8 cellular contexts compared by ENCODE assay signal in genomic region chr19:45468803-45469131, GRCh38. TPM values are rescaled to one million over a fixed set of nuclear protein-coding genes. Genes with fewer than 3 reads are reported as not detected.
DNase-seq lines count a peak whose midpoint lies in the region; ATAC-seq, FAIRE-seq and TF ChIP-seq lines count a peak whose summit lies in the region.

No MANE protein-coding gene starts in this region.

- intact Hi-C loops in thyroid gland (cut with DNase I), result no loop called here

- TF ChIP-seq POLR2A in A549 (IDR thresholded peaks at IDR 0.05; ENCODE audit: low read length), result no peak; the same call in 1 of the 2 replicates
- no peak for TF ChIP-seq POLR2A in thyroid gland (IDR thresholded peaks at IDR 0.05)

- H3K9me3 ChIP-seq in A549, result no peaks in the 10 kb centered on the region
- no peaks in the 10 kb centered on the region for H3K9me3 ChIP-seq in thyroid gland

- TF ChIP-seq CTCF in A549 (IDR thresholded peaks at IDR 0.05) (no peak), brain (conservative IDR thresholded peaks at IDR 0.05) (no peak), thyroid gland (IDR thresholded peaks at IDR 0.05) (no peak)

- H3K4me1 ChIP-seq in A549, result peaks cover 24% of the 10 kb centered on the region
- peaks cover 18 to 36% of the 10 kb centered on the region in 2 donors for H3K4me1 ChIP-seq in thyroid gland

- H3K27ac ChIP-seq in A549 (peak overlapping the region; percentile 54 to 86), thyroid gland (peak overlapping the region; percentile 94 to 98 (median 95))

- peaks cover 0 to 16% (median 0%) of the 10 kb centered on the region in 5 experiments for H3K9me3 Mint-ChIP-seq in brain

- no peak for TF ChIP-seq RAD21 in A549 (conservative IDR thresholded peaks at IDR 0.05 in 1 of 2, IDR thresholded peaks at IDR 0.05 in 1 of 2)

- no peaks in the 10 kb centered on the region for H3K27me3 ChIP-seq in thyroid gland

- peak in 1 of 2 experiments; percentile 66 for DNase-seq in A549 (ENCODE audit: low read depth in 1 of 2, low spot score in 1 of 2)
- peak; percentile 24 for DNase-seq in LHCN-M2 (ENCODE audit: low read depth)
- no peak for DNase-seq in left lobe of liver (ENCODE audit: low spot score)
- no peak for DNase-seq in thyroid gland
- DNase-seq in NCI-H69 (lab: John Stamatoyannopoulos, UW), result no peak
- DNase-seq in NCI-H748 treated with DMSO at 0.1 percent for 48 hours (lab: John Stamatoyannopoulos, UW), result no peak

- H3K4me2 ChIP-seq in A549, result peak overlapping the region; percentile 96

- 1% methylated on average over 18 of the region's 19 CpGs for WGBS in A549 (ENCODE audit: missing lambda C conversion rate)
- WGBS in thyroid gland, 2 donors, result 1% methylated on average over 9 to 16 of the region's 19 CpGs

- H3K4me3 ChIP-seq in A549, result peak overlapping the region; percentile 58
- peak overlapping the region; percentile 28 to 53 (median 34) for H3K4me3 ChIP-seq in thyroid gland (replicated peaks in 1 of 3)

- peak overlapping the region; percentile 93 to 96 (median 95) for H3K4me3 Mint-ChIP-seq in brain

- CTCF ChIA-PET in A549 (lab: Yijun Ruan, JAX), result interaction anchor here (1.4 to 33.4 kb wide), 7 partner anchors 10 to 225 kb away, joined by 3 to 1883 read pairs (median 11); partner anchors contain the start of gene ERCC1

- no peaks in the 10 kb centered on the region for H3K36me3 ChIP-seq in thyroid gland

- POLR2A ChIA-PET in A549 (lab: Yijun Ruan, JAX), result interaction anchor here (0.5 to 3.5 kb wide), 15 partner anchors 9 to 290 kb away, joined by 3 to 40 read pairs (median 5); partner anchors contain the start of genes BLOC1S3, ERCC1 and TRAPPC6A

- H3K4me1 Mint-ChIP-seq in brain, result peaks cover 35% of the 10 kb centered on the region

- H3K36me3 Mint-ChIP-seq in brain, result no peaks in the 10 kb centered on the region

- no peak for TF ChIP-seq EP300 in A549 (IDR thresholded peaks at IDR 0.05)

- ATAC-seq in A549 (peak; percentile 19 to 34), GM19463 (IDR thresholded peaks at IDR 0.05; ENCODE audit: unreplicated experiment) (peak; percentile 18), left lobe of liver (peak; percentile 45)

- H3K27me3 Mint-ChIP-seq in brain, result peaks cover 70% of the 10 kb centered on the region

- no peak for FAIRE-seq in A549 (lab: Jason Lieb, UNC)

- peak overlapping the region in 3 of 5 experiments; percentile 63 to 93 (median 77) for H3K27ac Mint-ChIP-seq in brain

TF ChIP-seq in A549, 52 proteins besides CTCF, POLR2A, EP300 and RAD21:
- TF ChIP-seq FOXS1 (CRISPR knock-in tag; IDR thresholded peaks at IDR 0.05) (no peak), PHF8 (IDR thresholded peaks at IDR 0.05; ENCODE audit: borderline replicate concordance, low read depth) (no peak), ZFP36 (IDR thresholded peaks at IDR 0.05; ENCODE audit: borderline replicate concordance, partially characterized antibody) (no peak), HOXB5 (CRISPR knock-in tag; IDR thresholded peaks at IDR 0.05) (no peak), CHD2 (IDR thresholded peaks at IDR 0.05; ENCODE audit: low read length, partially characterized antibody) (peak; percentile 32), TP53 (CRISPR knock-in tag; IDR thresholded peaks at IDR 0.05) (peak; percentile 69; the same call in 1 of the 2 replicates), HOXA7 (CRISPR knock-in tag; IDR thresholded peaks at IDR 0.05) (peak; percentile 96), BHLHE40 (IDR thresholded peaks at IDR 0.05; ENCODE audit: low read depth, low read length) (no peak), KDM5A (IDR thresholded peaks at IDR 0.05) (no peak), MYC (IDR thresholded peaks at IDR 0.05; ENCODE audit: borderline replicate concordance, low read length) (peak; percentile 57; the same call in 1 of the 2 replicates), MAZ (IDR thresholded peaks at IDR 0.05; ENCODE audit: borderline replicate concordance, low read depth, low read length) (0 out of 2 replicates have a peak, but pooled peaks have one; percentile 39), CHD4 (IDR thresholded peaks at IDR 0.05; ENCODE audit: borderline replicate concordance) (no peak), HMGXB4 (CRISPR knock-in tag; IDR thresholded peaks at IDR 0.05; ENCODE audit: borderline replicate concordance) (peak; percentile 44; the same call in 1 of the 2 replicates), FOSL2 (IDR thresholded peaks at IDR 0.05) (no peak), FOSL2 (CRISPR knock-in tag; IDR thresholded peaks at IDR 0.05) (no peak), ATOH8 (CRISPR knock-in tag; IDR thresholded peaks at IDR 0.05; ENCODE audit: low read depth) (peak; percentile 56; the same call in 1 of the 2 replicates), CEBPB (IDR thresholded peaks at IDR 0.05) (no peak)

RNA-seq across cellular contexts. Expression of gene FOSB, which starts 1.0 kb away (rescaled TPM):
- 27.9 and 48.8 TPM in 2 replicates for polyA plus RNA-seq in A549 (2011; rRNA removed)
- 90.2 and 102 TPM in 2 replicates for polyA plus RNA-seq in A549 (2012; cell fraction: cytosol; rRNA removed)
- polyA plus RNA-seq in A549 (2012; cell fraction: nucleus; rRNA removed), result 424 and 553 TPM in 2 replicates
- polyA plus RNA-seq in A549 (2017; fragmentation: RNase III; extraction: RNeasy Plus Mini Kit Qiagen cat#74134 plus additional on column Dnase treatment), result 0.57 to 0.65 TPM (median 0.58 TPM) in 3 replicates
- 82.7 and 141 TPM in 2 replicates for polyA minus RNA-seq in A549 (2011; rRNA and poly(A)+ RNA removed)
- 0.32 and 0.34 TPM in 2 replicates for total RNA-seq in LHCN-M2 (2014; rRNA removed)
- polyA plus RNA-seq in LHCN-M2 (2012), result 0.24 TPM
- polyA plus RNA-seq in brain (ENCODE audit: insufficient read depth, low read depth, low replicate concordance), result 0.92 TPM
- total RNA-seq in left lobe of liver, result 0.35 TPM
- 1 to 10 TPM; 1.6 to 3.3 (median 2.4) TPM for total RNA-seq in thyroid gland

RNA-seq across cellular contexts. Expression of gene RTN2, which starts 28.1 kb away (rescaled TPM):
- polyA plus RNA-seq in A549 (2011; rRNA removed) (4.7 and 5.3 TPM in 2 replicates), A549 (2017; fragmentation: RNase III; extraction: RNeasy Plus Mini Kit Qiagen cat#74134 plus additional on column Dnase treatment) (6.3 to 9.0 TPM (median 8.1 TPM) in 3 replicates), brain (ENCODE audit: insufficient read depth, low read depth, low replicate concordance) (64.4 TPM)
- 4.7 and 7.4 TPM in 2 replicates for polyA plus RNA-seq in A549 (2012; cell fraction: cytosol; rRNA removed)
- 5.4 and 5.8 TPM in 2 replicates for polyA plus RNA-seq in A549 (2012; cell fraction: nucleus; rRNA removed)
- 6.7 and 10.8 TPM in 2 replicates for polyA minus RNA-seq in A549 (2011; rRNA and poly(A)+ RNA removed)
- total RNA-seq in LHCN-M2 (2014; rRNA removed) (22.9 and 39.7 TPM in 2 replicates), left lobe of liver (3.0 TPM), thyroid gland (1 to 10 TPM; 1.8 to 7.3 (median 4.6) TPM)
- 39.6 TPM for polyA plus RNA-seq in LHCN-M2 (2012)

RNA-seq across cellular contexts. Expression of gene PPM1N, which starts 29.5 kb away (rescaled TPM):
- polyA plus RNA-seq in A549 (2011; rRNA removed), result 9.2 and 9.8 TPM in 2 replicates
- polyA plus RNA-seq in A549 (2012; cell fraction: cytosol; rRNA removed), result 8.9 and 11.1 TPM in 2 replicates
- polyA plus RNA-seq in A549 (2012; cell fraction: nucleus; rRNA removed), result 6.6 TPM in 2 replicates
- polyA plus RNA-seq in A549 (2017; fragmentation: RNase III; extraction: RNeasy Plus Mini Kit Qiagen cat#74134 plus additional on column Dnase treatment), result 6.6 to 11.2 TPM (median 10.5 TPM) in 3 replicates
- 1.2 and 1.5 TPM in 2 replicates for polyA minus RNA-seq in A549 (2011; rRNA and poly(A)+ RNA removed)
- total RNA-seq in LHCN-M2 (2014; rRNA removed), result 1.7 and 2.4 TPM in 2 replicates
- 0.95 TPM for polyA plus RNA-seq in LHCN-M2 (2012)
- polyA plus RNA-seq in brain (ENCODE audit: insufficient read depth, low read depth, low replicate concordance), result 1.8 TPM
- 0.86 TPM for total RNA-seq in left lobe of liver
- 1 to 10 TPM in 1 of 4 donors, under 1 TPM in 1, not detected in 2; 0.73 to 1.1 TPM for total RNA-seq in thyroid gland

RNA-seq across cellular contexts. Expression of gene VASP, which starts 38.5 kb away (rescaled TPM):
- polyA plus RNA-seq in A549 (2011; rRNA removed) (59.1 and 64.5 TPM in 2 replicates), A549 (2017; fragmentation: RNase III; extraction: RNeasy Plus Mini Kit Qiagen cat#74134 plus additional on column Dnase treatment) (83.8 to 94.6 TPM (median 94.3 TPM) in 3 replicates), brain (ENCODE audit: insufficient read depth, low read depth, low replicate concordance) (34.2 TPM)
- polyA plus RNA-seq in A549 (2012; cell fraction: cytosol; rRNA removed), result 58.8 and 103 TPM in 2 replicates
- polyA plus RNA-seq in A549 (2012; cell fraction: nucleus; rRNA removed), result 93.7 and 118 TPM in 2 replicates
- 72.4 and 90.8 TPM in 2 replicates for polyA minus RNA-seq in A549 (2011; rRNA and poly(A)+ RNA removed)
- total RNA-seq in LHCN-M2 (2014; rRNA removed) (102 and 127 TPM in 2 replicates), left lobe of liver (21.7 TPM), thyroid gland (10 to 100 TPM; 34.3 to 50.8 (median 45.1) TPM)
- polyA plus RNA-seq in LHCN-M2 (2012), result 73.3 TPM

RNA-seq across cellular contexts. Expression of gene ERCC1, which starts 45.0 kb away (rescaled TPM):
- polyA plus RNA-seq in A549 (2011; rRNA removed) (81.7 and 109 TPM in 2 replicates), A549 (2017; fragmentation: RNase III; extraction: RNeasy Plus Mini Kit Qiagen cat#74134 plus additional on column Dnase treatment) (89.7 to 97.6 TPM (median 93.0 TPM) in 3 replicates), brain (ENCODE audit: insufficient read depth, low read depth, low replicate concordance) (97.8 TPM)
- 165 and 195 TPM in 2 replicates for polyA plus RNA-seq in A549 (2012; cell fraction: cytosol; rRNA removed)
- 178 and 201 TPM in 2 replicates for polyA plus RNA-seq in A549 (2012; cell fraction: nucleus; rRNA removed)
- polyA minus RNA-seq in A549 (2011; rRNA and poly(A)+ RNA removed), result 175 and 210 TPM in 2 replicates
- total RNA-seq in LHCN-M2 (2014; rRNA removed) (132 and 148 TPM in 2 replicates), left lobe of liver (25.8 TPM), thyroid gland (100 to 1,000 TPM in 2 of 4 donors, 10 to 100 TPM in 2; 89.1 to 157 (median 113) TPM)
- 136 TPM for polyA plus RNA-seq in LHCN-M2 (2012)
